ENCODE assay signal across 16 cellular contexts in the genomic region with DNA sequence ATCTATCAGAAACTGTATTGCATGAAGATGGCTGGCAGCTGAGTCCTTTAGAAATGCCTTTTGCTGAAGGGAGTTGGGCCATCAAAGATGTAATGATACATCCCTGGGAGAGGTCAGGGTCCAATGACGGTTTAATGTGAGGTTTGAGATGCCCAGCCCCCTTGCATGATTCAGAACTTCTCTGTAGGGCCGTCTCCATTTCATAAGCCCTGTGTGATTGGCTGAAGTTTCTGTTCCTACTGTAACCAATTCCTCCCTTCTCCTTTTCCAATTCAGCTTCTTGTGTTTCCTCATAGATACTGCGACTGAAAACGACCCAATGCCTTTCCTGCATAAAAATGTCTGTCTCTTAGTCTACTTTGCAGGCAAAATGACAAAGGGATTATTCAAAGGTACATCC. TPM values are rescaled to one million over a fixed set of nuclear protein-coding genes. Genes with fewer than 3 reads are reported as not detected.
"Had no signal": no experiment of that assay in that cellular context is flagged by ENCODE, and none has a peak within 500 bp of the region (broad histone marks: within the 10 kb centered on the region; RNA-seq: fewer than 3 reads in every experiment).

No MANE protein-coding gene starts in this region.

- H3K4me3 Mint-ChIP-seq: activated CD8-positive, alpha-beta T cell treated with anti-CD3 and anti-CD28 coated beads, Interleukin-2, amount 10 ng/mL, durations not matched to agents 7 days and 5 days; activated T-helper 1 cell treated with anti-CD3 and anti-CD28 coated beads, Interleukin-12 subunit alpha, Interleukin-12 subunit beta, Interleukin-2, Interleukin-4 antibody, amounts not matched to agents 30 ng/mL and 10 ng/mL and 1 ng/mL, durations not matched to agents 14 hours and 24 hours and 36 hours; nephron progenitor cell; stimulated activated naive CD8-positive, alpha-beta T cell treated with anti-CD3 and anti-CD28 coated beads, Interleukin-15, Interleukin-2, amounts not matched to agents 100 ng/mL and 50 ng/mL, for 24 hours had no signal

- DNase-seq: activated CD4-positive, alpha-beta T cell treated with anti-CD3 and anti-CD28 coated beads for 48 hours; activated CD8-positive, alpha-beta memory T cell treated with anti-CD3 and anti-CD28 coated beads, Interleukin-2, amount 50 U/mL, for 48 hours; activated CD8-positive, alpha-beta T cell treated with anti-CD3 and anti-CD28 coated beads, Interleukin-2, amount 10 ng/mL, durations not matched to agents 7 days and 5 days; activated naive CD4-positive, alpha-beta T cell treated with Interleukin-2 at 50 U/mL for 16 hours; hypothalamus; kidney glomerular epithelial cell; nephron progenitor cell; stimulated activated CD4-positive, alpha-beta T cell treated with anti-CD3 and anti-CD28 coated beads, Interleukin-2, amount 100 ng/mL, for 48 hours; T-helper 9 cell had no signal

- H3K27ac Mint-ChIP-seq: activated CD8-positive, alpha-beta T cell treated with anti-CD3 and anti-CD28 coated beads, Interleukin-2, amount 10 ng/mL, durations not matched to agents 7 days and 5 days; activated T-helper 1 cell treated with anti-CD3 and anti-CD28 coated beads, Interleukin-12 subunit alpha, Interleukin-12 subunit beta, Interleukin-2, Interleukin-4 antibody, amounts not matched to agents 30 ng/mL and 10 ng/mL and 1 ng/mL, durations not matched to agents 14 hours and 24 hours and 36 hours; nephron progenitor cell; stimulated activated naive CD8-positive, alpha-beta T cell treated with anti-CD3 and anti-CD28 coated beads, Interleukin-15, Interleukin-2, amounts not matched to agents 100 ng/mL and 50 ng/mL, for 24 hours had no signal

- H3K27me3 ChIP-seq: cardiac muscle cell had no signal

- H3K27ac ChIP-seq: cardiac muscle cell, thoracic aorta had no signal

- ATAC-seq: activated CD8-positive, alpha-beta T cell treated with anti-CD3 and anti-CD28 coated beads, Interleukin-2, amount 10 ng/mL, durations not matched to agents 7 days and 5 days; esophagus mucosa had no signal

- FAIRE-seq: astrocyte had no signal

- H3K36me3 ChIP-seq: cardiac muscle cell, thoracic aorta had no signal

- H3K4me3 ChIP-seq: cardiac muscle cell, thoracic aorta had no signal

- H3K27me3 Mint-ChIP-seq: stimulated activated naive CD8-positive, alpha-beta T cell treated with anti-CD3 and anti-CD28 coated beads, Interleukin-15, Interleukin-2, amounts not matched to agents 100 ng/mL and 50 ng/mL, for 24 hours had no signal

- H3K9me3 ChIP-seq: thoracic aorta had no signal

- H3K4me1 Mint-ChIP-seq: nephron progenitor cell had no signal

RNA-seq across cellular contexts. Expression of a gene that starts 47.9 kb away (rescaled TPM):
- total RNA-seq: osteocyte had no signal
